In genomic region chr6:52419809-52420667, GRCh38 we compare ENCODE assay signal across 8 cellular contexts. TPM values are rescaled to one million over a fixed set of nuclear protein-coding genes. Genes with fewer than 3 reads are reported as not detected.
DNase-seq lines count a peak whose midpoint lies in the region; ATAC-seq, FAIRE-seq and TF ChIP-seq lines count a peak whose summit lies in the region.

EFHC1 (plus strand) TSS chr6:52420342; CDS start chr6:52420411, 69 bp downstream.

- DNase-seq in AG10803 (ENCODE audit: low read depth) (peak; percentile 97), NCI-H446 (lab: John Stamatoyannopoulos, UW) (peak; percentile 95 to 99), cerebellum (ENCODE audit: low spot score) (peak; percentile 97), kidney (peak; percentile 99)
- peak; percentile 99 for DNase-seq in stimulated activated CD4-positive, alpha-beta T cell treated with anti-CD3 and anti-CD28 coated beads, Interleukin-15, amount 100 ng/mL, for 24 hours

- peak; percentile 93 for ATAC-seq in GM19035 (IDR thresholded peaks at IDR 0.05; ENCODE audit: unreplicated experiment)
- peak; percentile 92 for ATAC-seq in HG03342 (IDR thresholded peaks at IDR 0.05; ENCODE audit: unreplicated experiment)
- peak; percentile 90 to 92 for ATAC-seq in activated CD4-positive, CD25-positive, alpha-beta regulatory T cell treated with anti-CD3 and anti-CD28 coated beads, Interleukin-2, amount 50 U/mL, for 24 hours

- H3K27ac ChIP-seq in kidney (ENCODE audit: low read depth in 2 of 2, low read length in 2 of 2), result peak within 1 kb of the TSS; percentile 89 to 90

- H3K4me1 ChIP-seq in kidney (ENCODE audit: control insufficient read depth in 1 of 2, insufficient read depth in 1 of 2, low read depth in 1 of 2, low read length in 2 of 2), result peaks cover 3 to 4% of the 10 kb centered on the region in 2 donors

- intact Hi-C loops in kidney (cut with DNase I), result loop anchor here (5.0 kb wide), 1 partner anchor 177 kb away; no protein-coding TSS in a partner anchor

- peak within 1 kb of the TSS; percentile 81 to 84 for H3K9ac ChIP-seq in kidney (ENCODE audit: low read length in 2 of 2)

- TF ChIP-seq CTCF in AG10803 (conservative IDR thresholded peaks at IDR 0.05; ENCODE audit: low read length), result no peak
- no peak for TF ChIP-seq CTCF in kidney (IDR thresholded peaks at IDR 0.05; ENCODE audit: borderline replicate concordance, extremely low read depth, insufficient read depth)

- H3K4me3 ChIP-seq in AG10803 (ENCODE audit: low read length) (peak within 1 kb of the TSS; percentile 99), kidney (ENCODE audit: low read length in 2 of 2) (peak within 1 kb of the TSS; percentile 92 to 99)

- H3K9me3 ChIP-seq in kidney (ENCODE audit: control insufficient read depth in 1 of 2, low read length in 2 of 2), result no peaks in the 10 kb centered on the region

- FAIRE-seq in kidney (lab: Jason Lieb, UNC), result peak; percentile 79

- H3K36me3 ChIP-seq in kidney (ENCODE audit: control insufficient read depth in 1 of 2, insufficient read depth in 2 of 2, low read length in 2 of 2), result no peaks in the 10 kb centered on the region

RNA-seq across cellular contexts. Expression of gene EFHC1, which starts in this region (rescaled TPM):
- total RNA-seq in cerebellum (55.2 TPM), kidney (33.9 TPM)
- 25.4 TPM for polyA plus RNA-seq in kidney (ENCODE audit: insufficient read depth, low read depth, low replicate concordance)

Comparison
In these comparisons a context has a peak if more than half of its experiments do, and no peak if none do; other contexts are left out.
1. Peak in every context shown above with its lines: DNase-seq, ATAC-seq, H3K4me3 ChIP-seq and H3K27ac ChIP-seq.